ENCODE assay signal across 10 cellular contexts in the genomic region with DNA sequence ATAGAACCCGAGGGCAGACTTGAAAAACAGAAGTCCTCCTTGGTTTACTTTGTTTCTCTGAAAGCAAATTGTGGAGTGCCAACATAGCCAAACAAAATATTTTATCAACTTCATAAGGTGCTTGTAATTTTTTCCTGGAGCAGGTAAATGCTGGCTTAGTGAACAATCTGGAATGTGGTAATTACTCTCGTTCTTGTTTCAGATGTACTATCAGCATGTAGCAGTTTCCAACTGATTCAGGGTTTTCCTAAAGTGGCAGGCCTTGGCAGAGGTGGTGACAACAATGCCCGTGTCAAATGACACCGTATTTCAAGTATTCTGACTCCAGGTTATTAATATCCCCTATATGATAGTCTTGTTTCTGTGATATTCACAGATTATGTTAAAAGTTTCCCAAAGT. TPM values are rescaled to one million over a fixed set of nuclear protein-coding genes. Genes with fewer than 3 reads are reported as not detected.
DNase-seq lines count a peak whose midpoint lies in the region; ATAC-seq, FAIRE-seq and TF ChIP-seq lines count a peak whose summit lies in the region.
"Had no signal": no experiment of that assay in that cellular context is flagged by ENCODE, and none has a peak within 500 bp of the region (broad histone marks: within the 10 kb centered on the region; RNA-seq: fewer than 3 reads in every experiment).

No MANE protein-coding gene starts in this region.

- no peak overlapping the region for H3K27ac ChIP-seq in CD8-positive, alpha-beta memory T cell (ENCODE audit: low read depth, low read length)
- no peak overlapping the region for H3K27ac ChIP-seq in Panc1 (ENCODE audit: low read length)
- H3K27ac ChIP-seq in epithelial cell of prostate: peak overlapping the region; percentile 92
- peak overlapping the region; percentile 94 to 98 (median 96) for H3K27ac ChIP-seq in pancreas

- H3K36me3 Mint-ChIP-seq in CD8-positive, alpha-beta memory T cell: peaks cover 0 to 10% (median 0%) of the 10 kb centered on the region in 3 donors

- BruUV-seq in Panc1 (replicated peaks; lab: Mats Ljungman, UMichigan): TSS peak; percentile 70

- POLR2A ChIA-PET in CD8-positive, alpha-beta memory T cell (lab: Charles Lee): no interaction called here
- POLR2A ChIA-PET in Panc1 (lab: Charles Lee): no interaction called here

- CTCF ChIA-PET in CD8-positive, alpha-beta memory T cell (lab: Charles Lee): no interaction called here
- CTCF ChIA-PET in Panc1 (lab: Charles Lee): no interaction called here

- H3K27me3 ChIP-seq in CD8-positive, alpha-beta memory T cell (ENCODE audit: insufficient read depth, low read length, poor library complexity, severe bottlenecking): no peaks in the 10 kb centered on the region
- H3K27me3 ChIP-seq in Panc1 (ENCODE audit: control insufficient read depth, insufficient read depth, low read length) (no peaks in the 10 kb centered on the region), pancreas (no peaks in the 10 kb centered on the region)

- no peak for DNase-seq in CD8-positive, alpha-beta memory T cell
- DNase-seq in Panc1 (ENCODE audit: low read depth, low spot score): no peak
- DNase-seq in epithelial cell of prostate (ENCODE audit: low read depth, low spot score): no peak
- no peak for DNase-seq in pancreas
- DNase-seq in NK-92 (lab: John Stamatoyannopoulos, UW; ENCODE audit: unreplicated experiment): no peak
- no peak for DNase-seq in NCI-H1694 (lab: John Stamatoyannopoulos, UW)

- in situ Hi-C loops in Panc1 (cut with HindIII; ENCODE audit: low pct_unique_long_range_greater_than_20kb, low sequenced_read_pairs): no loop called here

- peak overlapping the region; percentile 95 to 100 (median 99) for H3K27ac Mint-ChIP-seq in CD8-positive, alpha-beta memory T cell

- H3K9me3 Mint-ChIP-seq in CD8-positive, alpha-beta memory T cell: peaks cover 0 to 2% (median 0%) of the 10 kb centered on the region in 5 donors

- H3K36me3 ChIP-seq in CD8-positive, alpha-beta memory T cell (ENCODE audit: insufficient read depth, low read length): no peaks in the 10 kb centered on the region
- H3K36me3 ChIP-seq in Panc1 (ENCODE audit: control insufficient read depth, insufficient read depth, low read length) (no peaks in the 10 kb centered on the region; the same call in 1 of the 2 replicates), pancreas (no peaks in the 10 kb centered on the region)

- ATAC-seq in Panc1 (no peak), pancreas (peak in 2 of 4 donors; percentile 3 to 10), GM18502 (IDR thresholded peaks at IDR 0.05; ENCODE audit: poor library complexity, unreplicated experiment) (no peak), GM21381 (IDR thresholded peaks at IDR 0.05; ENCODE audit: unreplicated experiment) (no peak)

- H3K27me3 Mint-ChIP-seq in CD8-positive, alpha-beta memory T cell: peaks cover 0 to 7% of the 10 kb centered on the region in 2 donors

- intact Hi-C loops in Panc1 (cut with micrococcal nuclease; ENCODE audit: unreplicated experiment): no loop called here
- intact Hi-C loops in pancreas (cut with DNase I): no loop called here

- peaks cover 15% of the 10 kb centered on the region for H3K4me1 ChIP-seq in CD8-positive, alpha-beta memory T cell (ENCODE audit: insufficient read depth, low read length)
- H3K4me1 ChIP-seq in Panc1 (ENCODE audit: control insufficient read depth, insufficient read depth, low read length) (0 out of 2 replicates have a peak, but pooled peaks cover 3% of the 10 kb centered on the region), pancreas (peaks cover 0 to 21% (median 13%) of the 10 kb centered on the region in 3 donors)

- TF ChIP-seq CTCF in Panc1 (IDR thresholded peaks at IDR 0.05): no peak
- no peak for TF ChIP-seq CTCF in pancreas (IDR thresholded peaks at IDR 0.05)

- peak overlapping the region; percentile 93 to 99 (median 96) for H3K4me3 Mint-ChIP-seq in CD8-positive, alpha-beta memory T cell

- peaks cover 26 to 37% (median 32%) of the 10 kb centered on the region in 3 donors for H3K4me1 Mint-ChIP-seq in CD8-positive, alpha-beta memory T cell

- no peaks in the 10 kb centered on the region for H3K9me3 ChIP-seq in CD8-positive, alpha-beta memory T cell (ENCODE audit: low read length)
- H3K9me3 ChIP-seq in Panc1 (ENCODE audit: control insufficient read depth, insufficient read depth, low read depth, low read length): no peaks in the 10 kb centered on the region
- H3K9me3 ChIP-seq in pancreas: no peaks in the 10 kb centered on the region

- 9 to 13% methylated on average over 4 of the region's 4 CpGs for WGBS in pancreas, 2 donors

- no peak for FAIRE-seq in pancreas (lab: Jason Lieb, UNC)
- FAIRE-seq: HTR-8/SVneo had no signal

- no peak overlapping the region for H3K4me3 ChIP-seq in CD8-positive, alpha-beta memory T cell (ENCODE audit: low read length)
- H3K4me3 ChIP-seq in Panc1 (ENCODE audit: low read depth in 2 of 2, low read length in 2 of 2): no peak overlapping the region; a peak in 2 of 4 replicates
- peak overlapping the region in 2 of 4 donors; percentile 73 to 82 for H3K4me3 ChIP-seq in pancreas

RNA-seq across cellular contexts. Expression of a gene that starts 1.2 kb away (rescaled TPM):
- total RNA-seq in CD8-positive, alpha-beta memory T cell: 1 to 10 TPM; 3.9 to 5.5 TPM
- polyA plus RNA-seq in CD8-positive, alpha-beta memory T cell: 6.3 TPM
- total RNA-seq in Panc1 (2021; ENCODE audit: unreplicated experiment): 3.6 TPM
- polyA plus RNA-seq in Panc1 (2012; ENCODE audit: insufficient read length): 1.2 TPM
- total RNA-seq in pancreas: 1 to 10 TPM; 3.6 to 8.9 (median 7.3) TPM
- polyA plus RNA-seq in pancreas: 1 to 10 TPM; 5.3 to 9.5 TPM

RNA-seq across cellular contexts. Expression of a gene that starts 42.4 kb away (rescaled TPM):
- total RNA-seq in CD8-positive, alpha-beta memory T cell: under 1 TPM; 0.20 to 0.29 TPM
- 0.07 TPM for polyA plus RNA-seq in CD8-positive, alpha-beta memory T cell
- total RNA-seq in Panc1 (2021; ENCODE audit: unreplicated experiment) (0.03 TPM), pancreas (10 to 100 TPM in 1 of 6 donors, 1 to 10 TPM in 5; 3.2 to 10.5 (median 5.1) TPM)
- polyA plus RNA-seq in Panc1 (2012; ENCODE audit: insufficient read length): not detected
- polyA plus RNA-seq in pancreas: 1 to 10 TPM; 1.4 to 1.7 TPM

RNA-seq across cellular contexts. Expression of a gene that starts 47.9 kb away (rescaled TPM):
- not detected for total RNA-seq in CD8-positive, alpha-beta memory T cell
- not detected for polyA plus RNA-seq in CD8-positive, alpha-beta memory T cell
- total RNA-seq in Panc1 (2021; ENCODE audit: unreplicated experiment) (not detected), pancreas (not detected)
- not detected for polyA plus RNA-seq in Panc1 (2012; ENCODE audit: insufficient read length)
- polyA plus RNA-seq in pancreas: not detected
- total RNA-seq: pulmonary artery endothelial cell had no signal

Comparison
In these comparisons a context has a peak if more than half of its experiments do, and no peak if none do; other contexts are left out.
1. H3K27ac ChIP-seq: peak in epithelial cell of prostate (single experiment) and pancreas (4 of 4); none in CD8-positive, alpha-beta memory T cell (single experiment) and Panc1 (single experiment).